Comparison of ENCODE assay signal across 8 cellular contexts in the genomic region with DNA sequence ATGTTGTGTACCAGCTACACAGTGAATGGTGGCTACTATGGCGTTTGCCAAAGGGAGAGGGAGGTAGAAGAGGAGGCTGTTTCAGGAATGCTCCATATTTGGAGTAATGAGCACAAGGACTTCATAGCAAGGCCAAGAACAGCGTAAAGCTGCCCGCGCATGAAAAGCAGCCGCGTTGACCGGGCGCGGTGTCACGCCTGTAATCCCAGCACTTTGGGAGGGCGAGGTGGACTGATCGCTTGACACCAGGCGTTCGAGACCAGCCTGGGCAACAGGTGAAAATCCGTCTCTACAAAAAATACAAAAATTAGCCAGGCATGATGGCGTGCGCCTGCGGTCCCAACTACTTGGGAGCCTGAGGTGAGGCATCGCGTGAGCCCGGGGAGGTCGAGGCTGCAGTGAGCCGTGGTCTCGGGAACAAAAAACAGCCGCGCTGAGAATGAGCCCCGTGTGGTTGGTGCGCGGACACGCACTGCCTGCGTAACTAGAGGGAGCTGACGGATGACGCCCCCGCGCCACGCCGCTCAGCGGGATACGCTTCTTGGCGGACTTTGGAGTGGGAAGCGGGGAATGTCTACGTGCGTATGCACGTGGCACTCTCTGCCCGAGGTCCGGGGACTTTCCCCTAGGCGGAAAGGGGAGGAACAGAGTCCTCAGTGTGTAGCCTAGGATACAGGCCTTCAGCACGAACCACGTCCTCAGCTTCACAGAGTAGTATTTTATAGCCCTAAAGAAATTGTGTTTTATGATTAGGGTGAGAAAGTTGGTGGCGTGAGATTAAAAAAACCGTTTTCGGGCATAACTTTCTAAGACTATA. TPM values are rescaled to one million over a fixed set of nuclear protein-coding genes. Genes with fewer than 3 reads are reported as not detected.
DNase-seq lines count a peak whose midpoint lies in the region; ATAC-seq, FAIRE-seq and TF ChIP-seq lines count a peak whose summit lies in the region.

A gene (minus strand): TSS at position 693 of the 817 bp plus-strand sequence.

- no peaks in the 10 kb centered on the region for H3K27me3 ChIP-seq in esophagus squamous epithelium

- TF ChIP-seq POLR2A in esophagus squamous epithelium (IDR thresholded peaks at IDR 0.05), result peak in 2 of 4 donors; percentile 22 to 59

- H3K27ac ChIP-seq in KOPT-K1 (ENCODE audit: low read depth, low read length, poor library complexity, severe bottlenecking) (peak within 1 kb of the TSS; percentile 69), esophagus squamous epithelium (peak within 1 kb of the TSS; percentile 91 to 98 (median 96))

- 0 to 3% methylated on average over 17 to 22 of the region's 52 CpGs for WGBS in esophagus squamous epithelium, 2 donors

- no peaks in the 10 kb centered on the region for H3K9me3 ChIP-seq in KOPT-K1 (ENCODE audit: insufficient read depth, low read length, poor library complexity, severe bottlenecking)
- H3K9me3 ChIP-seq in esophagus squamous epithelium, result no peaks in the 10 kb centered on the region

- intact Hi-C loops in esophagus squamous epithelium (cut with DNase I), result loop anchor here (5.0 kb wide), 1 partner anchor 75 kb away; a partner anchor contains a TSS

- H3K4me1 ChIP-seq in esophagus squamous epithelium, result peaks cover 11 to 53% (median 25%) of the 10 kb centered on the region in 3 donors

- TF ChIP-seq CTCF in esophagus squamous epithelium (IDR thresholded peaks at IDR 0.05), result peak in 4 of 6 experiments; percentile 28 to 59 (median 45)

- DNase-seq in DMS53 (lab: John Stamatoyannopoulos, UW) (peak; percentile 99), RCC 7860 (ENCODE audit: low spot score) (peak; percentile 98), activated T-helper 1 cell treated with Interleukin-2 at 50 U/mL for 16 hours (ENCODE audit: low read depth) (peak; percentile 68), esophagus squamous epithelium (lab: John Stamatoyannopoulos, UW) (peak; percentile 71), myocyte (ENCODE audit: low read depth) (peak; percentile 99)
- peak; percentile 90 to 99 for DNase-seq in stimulated activated CD8-positive, alpha-beta memory T cell treated with anti-CD3 and anti-CD28 coated beads, Interleukin-7, amount 100 ng/mL, for 48 hours (ENCODE audit: extremely low read depth in 1 of 2, low read depth in 1 of 2)

- H3K36me3 ChIP-seq in KOPT-K1 (ENCODE audit: insufficient read depth, low read length) (peaks cover 11% of the 10 kb centered on the region; the same call in 1 of the 2 replicates), esophagus squamous epithelium (peaks cover 0 to 25% (median 0%) of the 10 kb centered on the region in 3 donors)

- ATAC-seq in GM21786 (IDR thresholded peaks at IDR 0.05; ENCODE audit: unreplicated experiment), result peak; percentile 86

- peak; percentile 46 for FAIRE-seq in RCC 7860 (lab: Jason Lieb, UNC)

- peak within 1 kb of the TSS; percentile 75 to 94 (median 84) for H3K4me3 ChIP-seq in esophagus squamous epithelium

RNA-seq across cellular contexts. Expression of the gene that starts here (rescaled TPM):
- total RNA-seq in esophagus squamous epithelium (1,000 to 10,000 TPM in 3 of 4 donors, 100 to 1,000 TPM in 1; 759 to 4,621 (median 3,503) TPM), myocyte (1,100 and 3,603 TPM in 2 replicates)
- 4.5 TPM for polyA plus RNA-seq in myocyte (2012)

Comparison
In these comparisons a context has a peak if more than half of its experiments do, and no peak if none do; other contexts are left out.
1. Peak in every context shown above with its lines: DNase-seq, ATAC-seq, H3K4me3 ChIP-seq and H3K27ac ChIP-seq.